ENCODE assay signal across 16 cellular contexts in genomic region chr20:57030611-57031600, GRCh38.
DNase-seq lines count a peak whose midpoint lies in the region; ATAC-seq, FAIRE-seq and TF ChIP-seq lines count a peak whose summit lies in the region.
"Had no signal": no experiment of that assay in that cellular context is flagged by ENCODE, and none has a peak within 500 bp of the region (broad histone marks: within the 10 kb centered on the region; RNA-seq: fewer than 3 reads in every experiment).

No MANE protein-coding gene starts in this region.

- H3K4me1 Mint-ChIP-seq in astrocyte (ENCODE audit: low read depth, unreplicated experiment) (peaks cover 12% of the 10 kb centered on the region), neural crest cell (peaks cover 27% of the 10 kb centered on the region)
- H3K4me1 Mint-ChIP-seq in activated T-cell treated with anti-CD3 and anti-CD28 coated beads, Interleukin-2, amount 50 U/mL, for 4 hours (ENCODE audit: low read depth), result no peaks in the 10 kb centered on the region

- H3K4me3 Mint-ChIP-seq in astrocyte (ENCODE audit: unreplicated experiment) (no peak overlapping the region), neural crest cell (no peak overlapping the region)
- H3K4me3 Mint-ChIP-seq in activated T-cell treated with anti-CD3 and anti-CD28 coated beads, Interleukin-2, amount 50 U/mL, for 4 hours, result no peak overlapping the region
- H3K4me3 Mint-ChIP-seq: endodermal cell; H9; stimulated activated naive CD8-positive, alpha-beta T cell treated with anti-CD3 and anti-CD28 coated beads, Interleukin-15, Interleukin-2, amounts not matched to agents 100 ng/mL and 50 ng/mL, for 24 hours had no signal

- H3K27me3 ChIP-seq in astrocyte (ENCODE audit: insufficient read depth, low read length), result peaks cover 4% of the 10 kb centered on the region

- peaks cover 24% of the 10 kb centered on the region for H3K4me1 ChIP-seq in astrocyte (ENCODE audit: insufficient read depth, low read length)
- H3K4me1 ChIP-seq: psoas muscle had no signal

- no peak for ATAC-seq in HG03442 (IDR thresholded peaks at IDR 0.05; ENCODE audit: unreplicated experiment)
- ATAC-seq in activated T-cell treated with anti-CD3 and anti-CD28 coated beads, Interleukin-2, amount 50 U/mL, for 4 hours, result no peak
- ATAC-seq: psoas muscle had no signal

- H3K27me3 Mint-ChIP-seq in astrocyte (ENCODE audit: low read depth, unreplicated experiment) (peaks cover 20% of the 10 kb centered on the region), neural crest cell (ENCODE audit: low read depth) (peaks cover 20% of the 10 kb centered on the region)
- peaks cover 19% of the 10 kb centered on the region for H3K27me3 Mint-ChIP-seq in activated T-cell treated with anti-CD3 and anti-CD28 coated beads, Interleukin-2, amount 50 U/mL, for 4 hours (ENCODE audit: low read depth)

- H3K27ac ChIP-seq in KOPT-K1 (ENCODE audit: low read depth, low read length, poor library complexity, severe bottlenecking) (peak overlapping the region; percentile 19), astrocyte (ENCODE audit: low read depth, low read length) (peak overlapping the region; percentile 89)
- H3K27ac ChIP-seq: psoas muscle had no signal

- no peak for FAIRE-seq in astrocyte (lab: Jason Lieb, UNC)

- H3K27ac Mint-ChIP-seq in astrocyte (ENCODE audit: unreplicated experiment) (peak overlapping the region; percentile 62), neural crest cell (ENCODE audit: unreplicated experiment) (no peak overlapping the region)
- H3K27ac Mint-ChIP-seq: endodermal cell; stimulated activated naive CD8-positive, alpha-beta T cell treated with anti-CD3 and anti-CD28 coated beads, Interleukin-15, Interleukin-2, amounts not matched to agents 100 ng/mL and 50 ng/mL, for 24 hours had no signal

- TF ChIP-seq CTCF in astrocyte (IDR thresholded peaks at IDR 0.05; ENCODE audit: insufficient read depth, low read depth, low read length) (no peak), neural crest cell (conservative IDR thresholded peaks at IDR 0.05) (peak; percentile 13)

- H3K4me3 ChIP-seq in astrocyte (ENCODE audit: insufficient read depth, low read depth, low read length), result peak overlapping the region; percentile 8
- H3K4me3 ChIP-seq: psoas muscle had no signal

- H3K9ac ChIP-seq in astrocyte (ENCODE audit: low read length), result peak overlapping the region; percentile 72

- H4K20me1 ChIP-seq in astrocyte (ENCODE audit: insufficient read depth, low read length), result no peaks in the 10 kb centered on the region

- H3K9me3 Mint-ChIP-seq in astrocyte (ENCODE audit: unreplicated experiment), result peaks cover 14% of the 10 kb centered on the region
- no peaks in the 10 kb centered on the region for H3K9me3 Mint-ChIP-seq in neural crest cell
- H3K9me3 Mint-ChIP-seq in activated T-cell treated with anti-CD3 and anti-CD28 coated beads, Interleukin-2, amount 50 U/mL, for 4 hours, result peaks cover 5% of the 10 kb centered on the region
- H3K9me3 Mint-ChIP-seq: H9; stimulated activated naive CD8-positive, alpha-beta T cell treated with anti-CD3 and anti-CD28 coated beads, Interleukin-15, Interleukin-2, amounts not matched to agents 100 ng/mL and 50 ng/mL, for 24 hours had no signal

- H3K36me3 Mint-ChIP-seq in astrocyte (ENCODE audit: low read depth, unreplicated experiment) (no peaks in the 10 kb centered on the region), neural crest cell (ENCODE audit: low read depth) (no peaks in the 10 kb centered on the region)
- no peaks in the 10 kb centered on the region for H3K36me3 Mint-ChIP-seq in activated T-cell treated with anti-CD3 and anti-CD28 coated beads, Interleukin-2, amount 50 U/mL, for 4 hours (ENCODE audit: insufficient read depth)

- H3K9me3 ChIP-seq in KOPT-K1 (ENCODE audit: insufficient read depth, low read length, poor library complexity, severe bottlenecking) (peaks cover 11% of the 10 kb centered on the region), astrocyte (ENCODE audit: insufficient read depth, low read depth, low read length) (peaks cover 6% of the 10 kb centered on the region)
- H3K9me3 ChIP-seq: psoas muscle had no signal

- H3K4me2 ChIP-seq in astrocyte (ENCODE audit: low read length), result peak overlapping the region; percentile 74

- H3K36me3 ChIP-seq in KOPT-K1 (ENCODE audit: insufficient read depth, low read length) (no peaks in the 10 kb centered on the region), astrocyte (ENCODE audit: insufficient read depth, low read length) (no peaks in the 10 kb centered on the region)

- peak; percentile 89 for DNase-seq in COLO829 (ENCODE audit: low spot score)
- DNase-seq in astrocyte (ENCODE audit: low read depth), result peak; percentile 65
- DNase-seq in neural crest cell (ENCODE audit: low read depth, low spot score), result no peak
- DNase-seq in NCI-H345 (lab: John Stamatoyannopoulos, UW), result no peak
- no peak for DNase-seq in dermis blood vessel endothelial cell
- no peak for DNase-seq in activated T-cell treated with anti-CD3 and anti-CD28 coated beads, Interleukin-2, amount 50 U/mL, for 4 hours
- DNase-seq: amniotic stem cell; Calu3; endodermal cell; H9; Kasumi-1; psoas muscle; stimulated activated CD4-positive, alpha-beta T cell treated with anti-CD3 and anti-CD28 coated beads, Interleukin-4, amount 100 ng/mL, for 4 hours had no signal

- H3K79me2 ChIP-seq in astrocyte (ENCODE audit: insufficient read depth, low read length), result no peaks in the 10 kb centered on the region

- H2AFZ ChIP-seq in astrocyte (ENCODE audit: low read depth, low read length), result no peak overlapping the region

Comparison
In these comparisons a context has a peak if more than half of its experiments do, and no peak if none do; other contexts are left out.
1. DNase-seq: peak in COLO829 (single experiment) and astrocyte (single experiment); none in neural crest cell (single experiment), NCI-H345 (single experiment), dermis blood vessel endothelial cell (single experiment) and activated T-cell treated with anti-CD3 and anti-CD28 coated beads, Interleukin-2, amount 50 U/mL, for 4 hours (single experiment).